21 cellular contexts compared by ENCODE assay signal in the genomic region with DNA sequence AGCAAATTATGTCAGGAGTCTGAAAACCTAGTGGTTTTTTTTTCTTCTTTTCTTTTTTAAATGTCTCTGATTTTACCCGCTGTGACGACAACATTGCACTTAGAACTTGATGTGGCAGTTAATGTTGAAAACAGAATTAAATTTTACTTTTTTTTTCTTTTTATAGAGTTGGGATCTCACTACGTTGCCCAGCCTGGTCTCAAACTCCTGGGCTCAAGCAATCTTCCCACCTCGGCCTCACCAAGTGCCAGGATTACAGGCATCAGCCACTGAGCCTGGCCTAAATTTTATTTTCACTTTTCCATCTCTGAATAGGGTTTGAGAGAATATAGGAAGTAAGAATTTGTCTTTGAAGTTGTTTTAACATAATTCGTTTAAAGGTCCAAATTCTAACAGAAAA. TPM values are rescaled to one million over a fixed set of nuclear protein-coding genes. Genes with fewer than 3 reads are reported as not detected.
DNase-seq lines count a peak whose midpoint lies in the region; ATAC-seq, FAIRE-seq and TF ChIP-seq lines count a peak whose summit lies in the region.
"Had no signal": no experiment of that assay in that cellular context is flagged by ENCODE, and none has a peak within 500 bp of the region (broad histone marks: within the 10 kb centered on the region; RNA-seq: fewer than 3 reads in every experiment).

No MANE protein-coding gene starts in this region.

- TF ChIP-seq CTCF in activated CD8-positive, alpha-beta T cell treated with anti-CD3 and anti-CD28 coated beads for 36 hours (IDR thresholded peaks at IDR 0.05), result no peak
- TF ChIP-seq CTCF in HepG2 (CRISPR knock-in tag; IDR thresholded peaks at IDR 0.05) (no peak), right lobe of liver (IDR thresholded peaks at IDR 0.05) (no peak), breast epithelium (IDR thresholded peaks at IDR 0.05) (no peak)

- H3K27me3 Mint-ChIP-seq in activated CD8-positive, alpha-beta T cell treated with anti-CD3 and anti-CD28 coated beads for 36 hours, result no peaks in the 10 kb centered on the region
- no peaks in the 10 kb centered on the region for H3K27me3 Mint-ChIP-seq in activated CD8-positive, alpha-beta T cell treated with anti-CD3 and anti-CD28 coated beads, Interleukin-2, amount 10 ng/mL, durations not matched to agents 7 days and 5 days (ENCODE audit: low read depth)
- H3K27me3 Mint-ChIP-seq in activated naive CD4-positive, alpha-beta T cell treated with anti-CD3 and anti-CD28 coated beads for 36 hours (ENCODE audit: low read depth), result no peaks in the 10 kb centered on the region
- H3K27me3 Mint-ChIP-seq: B cell; CD4-positive, CD25-positive, alpha-beta regulatory T cell had no signal

- TF ChIP-seq RAD21 in HepG2 (CRISPR knock-in tag; IDR thresholded peaks at IDR 0.05), result no peak

- peaks cover 29 to 93% of the 10 kb centered on the region in 2 experiments for H3K36me3 ChIP-seq in HepG2 (replicated peaks in 1 of 2; ENCODE audit: control insufficient read depth in 1 of 2, insufficient read depth in 2 of 2, low read length in 2 of 2)
- peaks cover 0 to 98% (median 39%) of the 10 kb centered on the region in 4 donors for H3K36me3 ChIP-seq in right lobe of liver
- peaks cover 24% of the 10 kb centered on the region for H3K36me3 ChIP-seq in breast epithelium

- peaks cover 48% of the 10 kb centered on the region for H3K36me3 Mint-ChIP-seq in activated CD8-positive, alpha-beta T cell treated with anti-CD3 and anti-CD28 coated beads for 36 hours (ENCODE audit: low read depth)
- peaks cover 66% of the 10 kb centered on the region for H3K36me3 Mint-ChIP-seq in activated CD8-positive, alpha-beta T cell treated with anti-CD3 and anti-CD28 coated beads, Interleukin-2, amount 10 ng/mL, durations not matched to agents 7 days and 5 days (ENCODE audit: low read depth)
- peaks cover 34% of the 10 kb centered on the region for H3K36me3 Mint-ChIP-seq in activated naive CD4-positive, alpha-beta T cell treated with anti-CD3 and anti-CD28 coated beads for 36 hours (ENCODE audit: low read depth)
- H3K36me3 Mint-ChIP-seq in activated naive CD4-positive, alpha-beta T cell treated with anti-CD3 and anti-CD28 coated beads, Interleukin-2, amount 50 U/mL, for 72 hours, result peaks cover 0 to 37% of the 10 kb centered on the region in 2 donors

- in situ Hi-C loops in HepG2 (cut with HindIII; ENCODE audit: extremely low pct_ligation_motif_present, low pct_unique_long_range_greater_than_20kb), result no loop called here

- CTCF ChIA-PET in activated CD8-positive, alpha-beta T cell treated with anti-CD3 and anti-CD28 coated beads for 36 hours (lab: Charles Lee), result interaction anchor here (1.1 kb wide), 1 partner anchor 108 kb away, joined by 3 read pairs; no protein-coding TSS in a partner anchor
- CTCF ChIA-PET in activated CD8-positive, alpha-beta T cell treated with anti-CD3 and anti-CD28 coated beads, Interleukin-2, amount 10 ng/mL, durations not matched to agents 7 days and 5 days (lab: Charles Lee), result interaction anchor here (1.2 kb wide), 1 partner anchor 1265 kb away, joined by 3 read pairs; no protein-coding TSS in a partner anchor
- CTCF ChIA-PET in activated naive CD4-positive, alpha-beta T cell treated with anti-CD3 and anti-CD28 coated beads for 36 hours (lab: Charles Lee), result interaction anchor here (0.6 kb wide), 1 partner anchor 271 kb away, joined by 3 read pairs; no protein-coding TSS in a partner anchor
- CTCF ChIA-PET in HepG2 (lab: Yijun Ruan, JAX; ENCODE audit: low intra/inter-chr PET ratio, low total read pairs), result no interaction called here

- H3K9me3 ChIP-seq in HepG2 (ENCODE audit: low read length), result no peaks in the 10 kb centered on the region
- H3K9me3 ChIP-seq in right lobe of liver, result no peaks in the 10 kb centered on the region
- no peaks in the 10 kb centered on the region for H3K9me3 ChIP-seq in breast epithelium
- H3K9me3 ChIP-seq: BLaER1, Caco-2 had no signal

- H3K4me3 ChIP-seq in HepG2 (replicated peaks in 1 of 3; ENCODE audit: insufficient read depth in 1 of 3, low read depth in 2 of 3, low read length in 3 of 3), result no peak overlapping the region
- no peak overlapping the region for H3K4me3 ChIP-seq in right lobe of liver
- no peak overlapping the region for H3K4me3 ChIP-seq in breast epithelium
- H3K4me3 ChIP-seq: BLaER1, GM23248 had no signal

- H3K9me3 Mint-ChIP-seq in activated CD8-positive, alpha-beta T cell treated with anti-CD3 and anti-CD28 coated beads for 36 hours, result no peaks in the 10 kb centered on the region
- no peaks in the 10 kb centered on the region for H3K9me3 Mint-ChIP-seq in activated CD8-positive, alpha-beta T cell treated with anti-CD3 and anti-CD28 coated beads, Interleukin-2, amount 10 ng/mL, durations not matched to agents 7 days and 5 days (ENCODE audit: insufficient read depth)
- H3K9me3 Mint-ChIP-seq in activated naive CD4-positive, alpha-beta T cell treated with anti-CD3 and anti-CD28 coated beads for 36 hours, result no peaks in the 10 kb centered on the region
- no peaks in the 10 kb centered on the region for H3K9me3 Mint-ChIP-seq in activated naive CD4-positive, alpha-beta T cell treated with anti-CD3 and anti-CD28 coated beads, Interleukin-2, amount 50 U/mL, for 72 hours
- H3K9me3 Mint-ChIP-seq: CD4-positive, CD25-positive, alpha-beta regulatory T cell; CD8-positive, alpha-beta T cell had no signal

- no peak for ATAC-seq in activated CD8-positive, alpha-beta T cell treated with anti-CD3 and anti-CD28 coated beads for 36 hours
- ATAC-seq in activated CD8-positive, alpha-beta T cell treated with anti-CD3 and anti-CD28 coated beads, Interleukin-2, amount 10 ng/mL, durations not matched to agents 7 days and 5 days, result no peak
- no peak for ATAC-seq in activated naive CD4-positive, alpha-beta T cell treated with anti-CD3 and anti-CD28 coated beads, Interleukin-2, amount 50 U/mL, for 72 hours
- ATAC-seq in HepG2 (no peak), right lobe of liver (no peak)
- ATAC-seq: CD8-positive, alpha-beta T cell had no signal

- intact Hi-C loops in activated CD8-positive, alpha-beta T cell treated with anti-CD3 and anti-CD28 coated beads for 36 hours (cut with micrococcal nuclease), result no loop called here
- intact Hi-C loops in activated naive CD4-positive, alpha-beta T cell treated with anti-CD3 and anti-CD28 coated beads for 36 hours (cut with micrococcal nuclease), result no loop called here
- intact Hi-C loops in HepG2 (cut with micrococcal nuclease; ENCODE audit: unreplicated experiment), result no loop called here
- intact Hi-C loops in right lobe of liver (cut with DNase I), result no loop called here
- intact Hi-C loops in breast epithelium (cut with DNase I; ENCODE audit: low total_unique reads), result no loop called here

- H3K27me3 ChIP-seq in HepG2 (ENCODE audit: control insufficient read depth in 1 of 2, insufficient read depth in 2 of 2, low read length in 2 of 2) (no peaks in the 10 kb centered on the region), right lobe of liver (no peaks in the 10 kb centered on the region), breast epithelium (no peaks in the 10 kb centered on the region)
- H3K27me3 ChIP-seq: BLaER1 had no signal

- H4K20me1 ChIP-seq in HepG2 (ENCODE audit: insufficient read depth, low read length), result no peaks in the 10 kb centered on the region

- no peak overlapping the region for H3K4me3 Mint-ChIP-seq in activated CD8-positive, alpha-beta T cell treated with anti-CD3 and anti-CD28 coated beads for 36 hours
- H3K4me3 Mint-ChIP-seq in activated CD8-positive, alpha-beta T cell treated with anti-CD3 and anti-CD28 coated beads, Interleukin-2, amount 10 ng/mL, durations not matched to agents 7 days and 5 days, result no peak overlapping the region
- no peak overlapping the region for H3K4me3 Mint-ChIP-seq in activated naive CD4-positive, alpha-beta T cell treated with anti-CD3 and anti-CD28 coated beads for 36 hours
- H3K4me3 Mint-ChIP-seq: B cell; CD4-positive, CD25-positive, alpha-beta regulatory T cell; CD8-positive, alpha-beta T cell had no signal

- WGBS in HepG2 (ENCODE audit: low lambda C conversion rate), result 96% methylated on average over 5 of the region's 5 CpGs
- WGBS in right lobe of liver (ENCODE audit: insufficient coverage, low coverage, low lambda C conversion rate, missing lambda C conversion rate), result 87% methylated on average over 5 of the region's 5 CpGs

- no peak for TF ChIP-seq EP300 in HepG2 (IDR thresholded peaks at IDR 0.05; ENCODE audit: low read depth in 2 of 2, low read length in 2 of 2)
- TF ChIP-seq EP300 in HepG2 (CRISPR knock-in tag; IDR thresholded peaks at IDR 0.05; ENCODE audit: borderline replicate concordance), result no peak

- H3K9ac ChIP-seq in HepG2 (ENCODE audit: insufficient read depth, low read depth, low read length), result no peak overlapping the region
- H3K9ac ChIP-seq: BLaER1, GM23248 had no signal

- no peak for TF ChIP-seq POLR2A in HepG2 (IDR thresholded peaks at IDR 0.05; ENCODE audit: insufficient read depth in 1 of 2, low read depth in 2 of 2, low read length in 2 of 2)
- no peak for TF ChIP-seq POLR2A in right lobe of liver (IDR thresholded peaks at IDR 0.05)
- no peak for TF ChIP-seq POLR2A in breast epithelium (IDR thresholded peaks at IDR 0.05)

- FAIRE-seq in HepG2 (lab: Jason Lieb, UNC), result no peak
- FAIRE-seq: GM19239, H1 had no signal

- H3K27ac ChIP-seq in HepG2 (ENCODE audit: extremely low read length, insufficient read depth, low read length) (no peak overlapping the region), right lobe of liver (no peak overlapping the region), breast epithelium (no peak overlapping the region)
- H3K27ac ChIP-seq: 22Rv1, BLaER1, C4-2B, GM23248 had no signal

- H3K4me1 Mint-ChIP-seq in activated CD8-positive, alpha-beta T cell treated with anti-CD3 and anti-CD28 coated beads for 36 hours (ENCODE audit: low read depth), result peaks cover 7% of the 10 kb centered on the region
- no peaks in the 10 kb centered on the region for H3K4me1 Mint-ChIP-seq in activated CD8-positive, alpha-beta T cell treated with anti-CD3 and anti-CD28 coated beads, Interleukin-2, amount 10 ng/mL, durations not matched to agents 7 days and 5 days (ENCODE audit: low read depth)
- H3K4me1 Mint-ChIP-seq in activated naive CD4-positive, alpha-beta T cell treated with anti-CD3 and anti-CD28 coated beads for 36 hours (ENCODE audit: low read depth), result peaks cover 9% of the 10 kb centered on the region
- H3K4me1 Mint-ChIP-seq: B cell had no signal

- H2AFZ ChIP-seq in HepG2 (ENCODE audit: low read length), result no peak overlapping the region
- H2AFZ ChIP-seq: GM23248 had no signal

- peak overlapping the region; percentile 31 for H3K27ac Mint-ChIP-seq in activated CD8-positive, alpha-beta T cell treated with anti-CD3 and anti-CD28 coated beads for 36 hours
- H3K27ac Mint-ChIP-seq in activated CD8-positive, alpha-beta T cell treated with anti-CD3 and anti-CD28 coated beads, Interleukin-2, amount 10 ng/mL, durations not matched to agents 7 days and 5 days, result no peak overlapping the region
- peak overlapping the region; percentile 24 for H3K27ac Mint-ChIP-seq in activated naive CD4-positive, alpha-beta T cell treated with anti-CD3 and anti-CD28 coated beads for 36 hours
- no peak overlapping the region for H3K27ac Mint-ChIP-seq in activated naive CD4-positive, alpha-beta T cell treated with anti-CD3 and anti-CD28 coated beads, Interleukin-2, amount 50 U/mL, for 72 hours
- H3K27ac Mint-ChIP-seq: B cell; CD8-positive, alpha-beta T cell had no signal

- H3K4me1 ChIP-seq in HepG2 (ENCODE audit: insufficient read depth, low read length) (no peaks in the 10 kb centered on the region), right lobe of liver (no peaks in the 10 kb centered on the region), breast epithelium (no peaks in the 10 kb centered on the region)
- H3K4me1 ChIP-seq: BLaER1, Caco-2 had no signal

- no TSS peak for BruUV-seq in HepG2 (replicated peaks; lab: Mats Ljungman, UMichigan)

- H3K4me2 ChIP-seq in HepG2 (ENCODE audit: low read depth, low read length), result no peak overlapping the region
- H3K4me2 ChIP-seq: BLaER1 had no signal

- no peaks in the 10 kb centered on the region for H3K79me2 ChIP-seq in HepG2 (ENCODE audit: insufficient read depth, low read length)

- DNase-seq in activated CD8-positive, alpha-beta T cell treated with anti-CD3 and anti-CD28 coated beads for 36 hours, result no peak
- no peak for DNase-seq in activated CD8-positive, alpha-beta T cell treated with anti-CD3 and anti-CD28 coated beads, Interleukin-2, amount 10 ng/mL, durations not matched to agents 7 days and 5 days
- DNase-seq in activated naive CD4-positive, alpha-beta T cell treated with anti-CD3 and anti-CD28 coated beads for 36 hours, result no peak
- no peak for DNase-seq in activated naive CD4-positive, alpha-beta T cell treated with anti-CD3 and anti-CD28 coated beads, Interleukin-2, amount 50 U/mL, for 72 hours (ENCODE audit: low spot score in 2 of 2)
- DNase-seq in HepG2 (ENCODE audit: low spot score), result no peak
- DNase-seq in right lobe of liver, result no peak
- no peak for DNase-seq in breast epithelium (ENCODE audit: low spot score in 2 of 2)
- DNase-seq: Caco-2; CD4-positive, CD25-positive, alpha-beta regulatory T cell; CD8-positive, alpha-beta T cell; DMS153; DND-41; GM23248; H7; HCEC 1CT had no signal

- POLR2A ChIA-PET in activated CD8-positive, alpha-beta T cell treated with anti-CD3 and anti-CD28 coated beads for 36 hours (lab: Charles Lee), result interaction anchor here (0.7 kb wide), 1 partner anchor 130 kb away, joined by 3 read pairs; no protein-coding TSS in a partner anchor
- POLR2A ChIA-PET in activated CD8-positive, alpha-beta T cell treated with anti-CD3 and anti-CD28 coated beads, Interleukin-2, amount 10 ng/mL, durations not matched to agents 7 days and 5 days (lab: Charles Lee), result no interaction called here
- POLR2A ChIA-PET in HepG2 (lab: Yijun Ruan, JAX), result no interaction called here

RNA-seq across cellular contexts. Expression of a gene that starts 52.6 kb away (rescaled TPM):
- 10 to 100 TPM; 61.4 to 61.9 TPM for total RNA-seq in activated CD8-positive, alpha-beta T cell treated with anti-CD3 and anti-CD28 coated beads for 36 hours
- total RNA-seq in activated CD8-positive, alpha-beta T cell treated with anti-CD3 and anti-CD28 coated beads, Interleukin-2, amount 10 ng/mL, durations not matched to agents 7 days and 5 days, result 10 to 100 TPM; 77.5 TPM
- 10 to 100 TPM; 49.8 to 51.0 TPM for total RNA-seq in activated naive CD4-positive, alpha-beta T cell treated with anti-CD3 and anti-CD28 coated beads for 36 hours
- 10 to 100 TPM; 68.0 to 80.9 TPM for total RNA-seq in activated naive CD4-positive, alpha-beta T cell treated with anti-CD3 and anti-CD28 coated beads, Interleukin-2, amount 50 U/mL, for 72 hours
- total RNA-seq in HepG2 (2016; rRNA removed; fragmentation: Illumina TruSeq; extraction: Trizol) (88.6 and 95.9 TPM in 2 replicates), right lobe of liver (10 to 100 TPM; 19.4 to 33.4 (median 30.4) TPM), breast epithelium (10 to 100 TPM; 38.6 to 58.2 (median 41.3) TPM)
- total RNA-seq in HepG2 (2016; cell fraction: cytosol; rRNA removed; fragmentation: Illumina TruSeq; extraction: Trizol; ENCODE audit: low read depth), result 10.0 and 10.3 TPM in 2 replicates
- 86.1 and 88.0 TPM in 2 replicates for total RNA-seq in HepG2 (2016; cell fraction: insoluble cytoplasmic fraction; rRNA removed; fragmentation: Illumina TruSeq; extraction: Trizol)
- 22.7 and 24.2 TPM in 2 replicates for total RNA-seq in HepG2 (2016; cell fraction: membrane; rRNA removed; fragmentation: Illumina TruSeq; extraction: Trizol)
- 80.6 and 95.5 TPM in 2 replicates for total RNA-seq in HepG2 (2016; cell fraction: nucleus; rRNA removed; fragmentation: Illumina TruSeq; extraction: Trizol)
- 24.0 and 26.0 TPM in 2 replicates for polyA plus RNA-seq in HepG2 (2011; rRNA removed)
- 14.1 and 16.8 TPM in 2 replicates for polyA plus RNA-seq in HepG2 (2011; cell fraction: cytosol; rRNA removed)
- 22.3 and 26.3 TPM in 2 replicates for polyA plus RNA-seq in HepG2 (2011; cell fraction: nucleus; rRNA removed)
- 29.0 and 31.6 TPM in 2 replicates for polyA plus RNA-seq in HepG2 (2012)
- polyA plus RNA-seq in HepG2 (2016; cell fraction: cytosol; fragmentation: Illumina TruSeq; extraction: Trizol; ENCODE audit: low read depth), result 1.6 and 2.1 TPM in 2 replicates
- 47.2 and 53.7 TPM in 2 replicates for polyA plus RNA-seq in HepG2 (2016; cell fraction: insoluble cytoplasmic fraction; fragmentation: Illumina TruSeq; extraction: Trizol; ENCODE audit: low read depth)
- polyA plus RNA-seq in HepG2 (2016; cell fraction: membrane; fragmentation: Illumina TruSeq; extraction: Trizol; ENCODE audit: low read depth), result 5.1 and 6.0 TPM in 2 replicates
- 74.4 and 81.5 TPM in 2 replicates for polyA plus RNA-seq in HepG2 (2016; cell fraction: nucleus; fragmentation: Illumina TruSeq; extraction: Trizol; ENCODE audit: insufficient read depth, low read depth)
- 63.7 and 92.9 TPM in 2 replicates for polyA minus RNA-seq in HepG2 (2011; rRNA and poly(A)+ RNA removed; ENCODE audit: low replicate concordance)
- polyA minus RNA-seq in HepG2 (2011; cell fraction: cytosol; rRNA and poly(A)+ RNA removed), result 47.7 and 51.0 TPM in 2 replicates
- polyA minus RNA-seq in HepG2 (2011; cell fraction: nucleus; rRNA and poly(A)+ RNA removed), result 81.4 and 85.5 TPM in 2 replicates

Comparison
In these comparisons a context has a peak if more than half of its experiments do, and no peak if none do; other contexts are left out.
1. H3K27ac Mint-ChIP-seq: peak in activated CD8-positive, alpha-beta T cell treated with anti-CD3 and anti-CD28 coated beads for 36 hours (single experiment) and activated naive CD4-positive, alpha-beta T cell treated with anti-CD3 and anti-CD28 coated beads for 36 hours (single experiment); none in activated CD8-positive, alpha-beta T cell treated with anti-CD3 and anti-CD28 coated beads, Interleukin-2, amount 10 ng/mL, durations not matched to agents 7 days and 5 days (single experiment) and activated naive CD4-positive, alpha-beta T cell treated with anti-CD3 and anti-CD28 coated beads, Interleukin-2, amount 50 U/mL, for 72 hours (0 of 2).